1 cellular context compared by ENCODE assay signal in genomic region chr2:98795903-98796676, GRCh38.
A peak's percentile ranks its signal among the peaks of the same experiment; 100 is the strongest.
TF ChIP-seq lines count a peak whose summit lies in the region.

No MANE protein-coding gene starts in this region.

TF ChIP-seq in HepG2, 621 proteins besides CTCF, POLR2A, EP300 and RAD21 (continued from another document and continues in another):
- TF ChIP-seq PAXIP1 (CRISPR knock-in tag; conservative IDR thresholded peaks at IDR 0.05), result peak; percentile 99
- TF ChIP-seq KLF9 (CRISPR knock-in tag; IDR thresholded peaks at IDR 0.05; ENCODE audit: low read depth), result peak; percentile 81; the same call in 1 of the 2 replicates
- TF ChIP-seq USF2 (IDR thresholded peaks at IDR 0.05; ENCODE audit: low read depth, low read length), result 0 out of 2 replicates have a peak, but pooled peaks have one; percentile 22
- peak; percentile 34; the same call in 1 of the 2 replicates for TF ChIP-seq USF2 (CRISPR knock-in tag; IDR thresholded peaks at IDR 0.05; ENCODE audit: borderline replicate concordance)
- peak; percentile 85 for TF ChIP-seq ZNF574 (CRISPR knock-in tag; IDR thresholded peaks at IDR 0.05)
- TF ChIP-seq ZNF580 (CRISPR knock-in tag; IDR thresholded peaks at IDR 0.05; ENCODE audit: borderline replicate concordance, low read depth), result peak; percentile 76
- peak; percentile 92 for TF ChIP-seq HMG20A (CRISPR knock-in tag; IDR thresholded peaks at IDR 0.05; ENCODE audit: borderline replicate concordance)
- no peak for TF ChIP-seq ZNF841 (CRISPR knock-in tag; IDR thresholded peaks at IDR 0.05; ENCODE audit: borderline replicate concordance)
- TF ChIP-seq ISL2 (CRISPR knock-in tag; IDR thresholded peaks at IDR 0.05), result peak; percentile 95
- TF ChIP-seq RFX1 (IDR thresholded peaks at IDR 0.05), result no peak
- peak; percentile 68; the same call in 1 of the 2 replicates for TF ChIP-seq ZIK1 (CRISPR knock-in tag; IDR thresholded peaks at IDR 0.05; ENCODE audit: borderline replicate concordance, low read depth)
- TF ChIP-seq ZNF788 (CRISPR knock-in tag; IDR thresholded peaks at IDR 0.05; ENCODE audit: borderline replicate concordance), result peak; percentile 90; the same call in 1 of the 2 replicates
- peak; percentile 96 for TF ChIP-seq DPF2 (CRISPR knock-in tag; IDR thresholded peaks at IDR 0.05; ENCODE audit: borderline replicate concordance, low read depth)
- TF ChIP-seq HOXD1 (CRISPR knock-in tag; IDR thresholded peaks at IDR 0.05), result peak; percentile 77; the same call in 1 of the 2 replicates
- no peak for TF ChIP-seq MLXIP (CRISPR knock-in tag; IDR thresholded peaks at IDR 0.05; ENCODE audit: borderline replicate concordance)
- TF ChIP-seq ZNF564 (CRISPR knock-in tag; IDR thresholded peaks at IDR 0.05), result peak; percentile 72; the same call in 1 of the 2 replicates
- no peak for TF ChIP-seq GRHL1 (CRISPR knock-in tag; conservative IDR thresholded peaks at IDR 0.05)
- TF ChIP-seq ZNF776 (CRISPR knock-in tag; IDR thresholded peaks at IDR 0.05), result peak; percentile 39; the same call in 1 of the 2 replicates
- peak; percentile 92 for TF ChIP-seq CEBPG (CRISPR knock-in tag; IDR thresholded peaks at IDR 0.05)
- TF ChIP-seq ZNF83 (CRISPR knock-in tag; IDR thresholded peaks at IDR 0.05; ENCODE audit: borderline replicate concordance), result no peak
- peak; percentile 87 for TF ChIP-seq CSRNP1 (CRISPR knock-in tag; IDR thresholded peaks at IDR 0.05)
- peak; percentile 92 for TF ChIP-seq RARA (CRISPR knock-in tag; IDR thresholded peaks at IDR 0.05)
- peak; percentile 94 for TF ChIP-seq AHDC1 (CRISPR knock-in tag; IDR thresholded peaks at IDR 0.05; ENCODE audit: borderline replicate concordance)
- TF ChIP-seq REPIN1 (CRISPR knock-in tag; IDR thresholded peaks at IDR 0.05; ENCODE audit: borderline replicate concordance, low read depth), result peak; percentile 94
- TF ChIP-seq ZNF747 (CRISPR knock-in tag; IDR thresholded peaks at IDR 0.05; ENCODE audit: borderline replicate concordance), result peak; percentile 90; the same call in 1 of the 2 replicates
- TF ChIP-seq TCF7L2 (IDR thresholded peaks at IDR 0.05; ENCODE audit: low read depth, low read length), result peak; percentile 68
- TF ChIP-seq PHF8 (CRISPR knock-in tag; IDR thresholded peaks at IDR 0.05), result peak; percentile 54
- TF ChIP-seq IRF9 (CRISPR knock-in tag; IDR thresholded peaks at IDR 0.05; ENCODE audit: borderline replicate concordance), result peak; percentile 92
- peak; percentile 73; the same call in 1 of the 2 replicates for TF ChIP-seq ZNF691 (CRISPR knock-in tag; IDR thresholded peaks at IDR 0.05; ENCODE audit: borderline replicate concordance, low read depth)
- TF ChIP-seq ZNF253 (CRISPR knock-in tag; IDR thresholded peaks at IDR 0.05; ENCODE audit: borderline replicate concordance), result peak; percentile 45; the same call in 1 of the 2 replicates
- no peak for TF ChIP-seq ZNF557 (CRISPR knock-in tag; IDR thresholded peaks at IDR 0.05)
